In the genomic region with DNA sequence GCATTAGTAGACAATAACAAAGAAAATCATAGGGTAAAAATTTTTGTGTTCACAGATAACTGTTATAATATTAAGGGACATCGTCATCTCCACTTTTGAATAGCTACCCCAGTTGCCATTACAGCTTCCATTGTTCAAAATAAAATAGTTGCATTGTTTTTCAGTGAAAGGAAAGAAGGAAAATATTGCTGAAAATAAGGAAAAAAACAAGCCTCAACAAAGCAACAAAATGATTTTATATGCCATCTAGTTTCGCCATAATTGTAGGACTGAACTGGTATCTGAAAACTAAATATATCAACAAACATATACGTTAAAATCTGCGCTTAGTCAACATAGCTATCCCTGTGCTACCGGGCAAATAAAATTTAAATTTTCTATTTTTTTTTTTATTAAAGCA, we compare ENCODE assay signal across 12 cellular contexts. TPM values are rescaled to one million over a fixed set of nuclear protein-coding genes. Genes with fewer than 3 reads are reported as not detected.
DNase-seq lines count a peak whose midpoint lies in the region; ATAC-seq and TF ChIP-seq lines count a peak whose summit lies in the region.
"Had no signal": no experiment of that assay in that cellular context is flagged by ENCODE, and none has a peak within 500 bp of the region (broad histone marks: within the 10 kb centered on the region; RNA-seq: fewer than 3 reads in every experiment).

No MANE protein-coding gene starts in this region.

- H3K9me3 ChIP-seq in heart left ventricle: no peaks in the 10 kb centered on the region
- H3K9me3 ChIP-seq in left lung: no peaks in the 10 kb centered on the region
- H3K9me3 ChIP-seq: thoracic aorta had no signal

- H3K27me3 Mint-ChIP-seq in activated naive CD8-positive, alpha-beta T cell treated with anti-CD3 and anti-CD28 coated beads, Interleukin-2, amount 10 ng/mL, durations not matched to agents 7 days and 5 days: no peaks in the 10 kb centered on the region

- DNase-seq in heart left ventricle: no peak
- DNase-seq in Right ventricle myocardium inferior (ENCODE audit: missing footprints): no peak
- DNase-seq in activated naive CD8-positive, alpha-beta T cell treated with anti-CD3 and anti-CD28 coated beads, Interleukin-2, amount 10 ng/mL, durations not matched to agents 7 days and 5 days: no peak
- no peak for DNase-seq in left lung
- DNase-seq in substantia nigra (lab: John Stamatoyannopoulos, UW): no peak
- no peak for DNase-seq in CD1c-positive myeloid dendritic cell (ENCODE audit: extremely low spot score)
- no peak for DNase-seq in AG08395 (ENCODE audit: low spot score)
- DNase-seq in NCI-H1048 (lab: John Stamatoyannopoulos, UW): no peak
- DNase-seq: anterior cingulate cortex, foreskin keratinocyte, NCI-H1092 had no signal

- ATAC-seq in heart left ventricle: no peak
- ATAC-seq in Right ventricle myocardium inferior: no peak
- ATAC-seq in activated naive CD8-positive, alpha-beta T cell treated with anti-CD3 and anti-CD28 coated beads, Interleukin-2, amount 10 ng/mL, durations not matched to agents 7 days and 5 days (ENCODE audit: low read depth): no peak
- ATAC-seq in left lung: no peak
- ATAC-seq: foreskin keratinocyte had no signal

- peak overlapping the region in 8 of 12 donors; percentile 97 to 100 (median 100) for H3K27ac ChIP-seq in heart left ventricle
- peak overlapping the region; percentile 100 for H3K27ac ChIP-seq in left lung
- peak overlapping the region; percentile 95 for H3K27ac ChIP-seq in substantia nigra (ENCODE audit: low read depth, low read length, poor library complexity, severe bottlenecking)
- H3K27ac ChIP-seq: foreskin keratinocyte had no signal

- no peak for TF ChIP-seq POLR2A in heart left ventricle (IDR thresholded peaks at IDR 0.05)

- H3K4me1 ChIP-seq in heart left ventricle (peaks cover 7 to 66% (median 42%) of the 10 kb centered on the region in 12 donors), left lung (peaks cover 14 to 66% of the 10 kb centered on the region in 2 donors)

- H3K27me3 ChIP-seq in heart left ventricle (no peaks in the 10 kb centered on the region), left lung (no peaks in the 10 kb centered on the region)
- H3K27me3 ChIP-seq: foreskin keratinocyte had no signal

- intact Hi-C loops in heart left ventricle (cut with DNase I): loop anchor here in 9 of 10 donors (5.0 to 10.0 kb wide), 14 partner anchors 35 to 335 kb away; no protein-coding TSS in a partner anchor
- intact Hi-C loops in Right ventricle myocardium inferior (cut with DNase I): loop anchor here (5.0 kb wide), 2 partner anchors 45 to 95 kb away; no protein-coding TSS in a partner anchor
- intact Hi-C loops in left lung (cut with DNase I): no loop called here

- TF ChIP-seq CTCF in heart left ventricle (IDR thresholded peaks at IDR 0.05): no peak
- no peak for TF ChIP-seq CTCF in left lung (IDR thresholded peaks at IDR 0.05)

- H3K27ac Mint-ChIP-seq in activated naive CD8-positive, alpha-beta T cell treated with anti-CD3 and anti-CD28 coated beads, Interleukin-2, amount 10 ng/mL, durations not matched to agents 7 days and 5 days: no peak overlapping the region

- no peaks in the 10 kb centered on the region for H3K9me3 Mint-ChIP-seq in activated naive CD8-positive, alpha-beta T cell treated with anti-CD3 and anti-CD28 coated beads, Interleukin-2, amount 10 ng/mL, durations not matched to agents 7 days and 5 days

- no peaks in the 10 kb centered on the region for H3K36me3 ChIP-seq in heart left ventricle
- no peaks in the 10 kb centered on the region for H3K36me3 ChIP-seq in left lung
- H3K36me3 ChIP-seq: thoracic aorta had no signal

- H3K4me3 Mint-ChIP-seq in activated naive CD8-positive, alpha-beta T cell treated with anti-CD3 and anti-CD28 coated beads, Interleukin-2, amount 10 ng/mL, durations not matched to agents 7 days and 5 days: peak overlapping the region; percentile 97

- H3K4me3 ChIP-seq in heart left ventricle (peak overlapping the region in 8 of 12 donors; percentile 18 to 98 (median 88)), left lung (peak overlapping the region in 1 of 2 donors; percentile 83)

- H3K4me1 Mint-ChIP-seq in activated naive CD8-positive, alpha-beta T cell treated with anti-CD3 and anti-CD28 coated beads, Interleukin-2, amount 10 ng/mL, durations not matched to agents 7 days and 5 days: peaks cover 34% of the 10 kb centered on the region

- WGBS in heart left ventricle, 4 donors: 59 to 73% (median 62%) methylated on average over 5 of the region's 5 CpGs

- peaks cover 10% of the 10 kb centered on the region for H3K36me3 Mint-ChIP-seq in activated naive CD8-positive, alpha-beta T cell treated with anti-CD3 and anti-CD28 coated beads, Interleukin-2, amount 10 ng/mL, durations not matched to agents 7 days and 5 days

- POLR2A ChIA-PET in activated naive CD8-positive, alpha-beta T cell treated with anti-CD3 and anti-CD28 coated beads, Interleukin-2, amount 10 ng/mL, durations not matched to agents 7 days and 5 days (lab: Charles Lee): no interaction called here

RNA-seq across cellular contexts. Expression of a gene that starts 3.3 kb away (rescaled TPM):
- 10 to 100 TPM; 14.3 to 31.7 (median 23.1) TPM for total RNA-seq in heart left ventricle
- polyA plus RNA-seq in heart left ventricle: 10 to 100 TPM in 1 of 2 donors, 1 to 10 TPM in 1; 6.7 to 14.5 TPM
- total RNA-seq in Right ventricle myocardium inferior: 16.0 TPM
- total RNA-seq in activated naive CD8-positive, alpha-beta T cell treated with anti-CD3 and anti-CD28 coated beads, Interleukin-2, amount 10 ng/mL, durations not matched to agents 7 days and 5 days: 10 to 100 TPM; 51.7 to 60.6 TPM
- 10 to 100 TPM; 32.1 to 36.4 TPM for total RNA-seq in left lung

Comparison
In these comparisons a context has a peak if more than half of its experiments do, and no peak if none do; other contexts are left out.
1. intact Hi-C loops: an anchor here in heart left ventricle (5.0 to 10.0 kb wide) and Right ventricle myocardium inferior (5.0 kb wide); none called in left lung.